In genomic region chr12:80625901-80626300, GRCh38 we compare ENCODE assay signal across 31 cellular contexts.
DNase-seq lines count a peak whose midpoint lies in the region; ATAC-seq and TF ChIP-seq lines count a peak whose summit lies in the region.
"Had no signal": no experiment of that assay in that cellular context is flagged by ENCODE, and none has a peak within 500 bp of the region (broad histone marks: within the 10 kb centered on the region; RNA-seq: fewer than 3 reads in every experiment).

No MANE protein-coding gene starts in this region.

- H2AK5ac ChIP-seq in IMR-90 (ENCODE audit: low read depth, low read length), result no peak overlapping the region

- dilution Hi-C loops in IMR-90 (cut with HindIII; ENCODE audit: low sequenced_read_pairs, unreplicated experiment), result no loop called here

- POLR2A ChIA-PET in IMR-90 (lab: Charles Lee; ENCODE audit: unreplicated experiment), result no interaction called here

- 0 out of 2 replicates have a peak overlapping the region, but pooled peaks have one; percentile 30 for H2BK120ac ChIP-seq in IMR-90 (ENCODE audit: low read depth, low read length)

- TF ChIP-seq CTCF in AG10803 (conservative IDR thresholded peaks at IDR 0.05; ENCODE audit: low read length) (no peak), IMR-90 (conservative IDR thresholded peaks at IDR 0.05; ENCODE audit: low read depth, low read length) (no peak), ascending aorta (IDR thresholded peaks at IDR 0.05) (no peak), osteocyte (IDR thresholded peaks at IDR 0.05) (no peak), BE2C (IDR thresholded peaks at IDR 0.05; ENCODE audit: low read depth, low read length) (no peak)

- no CpG with 5 or more reads among the region's 3 CpGs for WGBS in IMR-90 (ENCODE audit: extremely low coverage in 2 of 2, insufficient read length in 1 of 2), 2 experiments

- no peak overlapping the region for H3K4me3 ChIP-seq in AG10803 (ENCODE audit: low read length)
- no peak overlapping the region for H3K4me3 ChIP-seq in IMR-90 (ENCODE audit: insufficient read depth, low read depth, low read length)
- H3K4me3 ChIP-seq in ascending aorta, result no peak overlapping the region
- H3K4me3 ChIP-seq in BE2C (ENCODE audit: low read depth, low read length), result no peak overlapping the region
- H3K4me3 ChIP-seq: GM12878, GM23338, left ventricle myocardium inferior, PC-9, prostate gland, skin epidermis, transverse colon had no signal

- H2AK9ac ChIP-seq in IMR-90 (replicated peaks; ENCODE audit: low read depth, low read length, poor library complexity), result no peak overlapping the region

- H3K9me3 Mint-ChIP-seq in osteocyte (ENCODE audit: unreplicated experiment), result no peaks in the 10 kb centered on the region
- H3K9me3 Mint-ChIP-seq: GM23338 had no signal

- no peak overlapping the region for H3K4me3 Mint-ChIP-seq in osteocyte (ENCODE audit: unreplicated experiment)
- H3K4me3 Mint-ChIP-seq: activated naive CD8-positive, alpha-beta T cell treated with anti-CD3 and anti-CD28 coated beads for 36 hours; GM23338 had no signal

- H3K27me3 ChIP-seq in IMR-90 (ENCODE audit: control insufficient read depth, insufficient read depth, low read length), result no peaks in the 10 kb centered on the region
- no peaks in the 10 kb centered on the region for H3K27me3 ChIP-seq in ascending aorta
- no peaks in the 10 kb centered on the region; the same call in 1 of the 2 replicates for H3K27me3 ChIP-seq in BE2C
- H3K27me3 ChIP-seq: transverse colon had no signal

- CTCF ChIA-PET in IMR-90 (lab: Yijun Ruan, JAX), result interaction anchor here (0.6 kb wide), 1 partner anchor 789 kb away, joined by 3 read pairs; no protein-coding TSS in a partner anchor

- no peak for TF ChIP-seq POLR2A in IMR-90 (IDR thresholded peaks at IDR 0.05; ENCODE audit: low read depth, low read length)

- no peak overlapping the region for H3K4me2 ChIP-seq in IMR-90 (ENCODE audit: low read depth, low read length)
- H3K4me2 ChIP-seq: GM23338, PC-9 had no signal

- no TSS peak for BruUV-seq in IMR-90 (replicated peaks; lab: Mats Ljungman, UMichigan)

- H3K27ac Mint-ChIP-seq in osteocyte (ENCODE audit: unreplicated experiment), result peak overlapping the region; percentile 11
- H3K27ac Mint-ChIP-seq: activated naive CD8-positive, alpha-beta T cell treated with anti-CD3 and anti-CD28 coated beads for 36 hours; GM23338 had no signal

- no peak overlapping the region for H2BK15ac ChIP-seq in IMR-90 (ENCODE audit: low read depth, low read length)

- H3K36me3 ChIP-seq in IMR-90 (ENCODE audit: control insufficient read depth, insufficient read depth, low read length), result no peaks in the 10 kb centered on the region
- H3K36me3 ChIP-seq in ascending aorta, result no peaks in the 10 kb centered on the region
- H3K36me3 ChIP-seq in BE2C, result no peaks in the 10 kb centered on the region
- H3K36me3 ChIP-seq: left ventricle myocardium inferior, prostate gland, transverse colon, WERI-Rb-1 had no signal

- H3K27ac ChIP-seq in IMR-90 (ENCODE audit: insufficient read depth, low read length), result no peak overlapping the region
- peak overlapping the region; percentile 12 to 49 for H3K27ac ChIP-seq in ascending aorta
- H3K27ac ChIP-seq: PC-9, prostate gland, skin epidermis, transverse colon, WERI-Rb-1 had no signal

- H3K36me3 Mint-ChIP-seq in osteocyte (ENCODE audit: unreplicated experiment), result no peaks in the 10 kb centered on the region
- H3K36me3 Mint-ChIP-seq: activated naive CD8-positive, alpha-beta T cell treated with anti-CD3 and anti-CD28 coated beads for 36 hours had no signal

- no peak overlapping the region; the same call in 1 of the 2 replicates for H4K5ac ChIP-seq in IMR-90 (ENCODE audit: low read depth, low read length)

- H2AFZ ChIP-seq in IMR-90 (replicated peaks; ENCODE audit: low read length, poor library complexity), result no peak overlapping the region
- H2AFZ ChIP-seq: GM23338, PC-9 had no signal

- no peak overlapping the region for H2BK5ac ChIP-seq in IMR-90 (ENCODE audit: low read depth, low read length, poor library complexity, severe bottlenecking)

- peak overlapping the region; percentile 50; the same call in 1 of the 2 replicates for H3K18ac ChIP-seq in IMR-90 (ENCODE audit: low read depth, low read length)

- H3K4me1 ChIP-seq in IMR-90 (ENCODE audit: control insufficient read depth, insufficient read depth, low read length) (no peaks in the 10 kb centered on the region; the same call in 1 of the 2 replicates), ascending aorta (peaks cover 0 to 11% of the 10 kb centered on the region in 2 donors), BE2C (no peaks in the 10 kb centered on the region)
- H3K4me1 ChIP-seq: prostate gland, transverse colon had no signal

- no peak overlapping the region; the same call in 1 of the 2 replicates for H3K4ac ChIP-seq in IMR-90 (ENCODE audit: low read depth, low read length)

- no peak overlapping the region for H3K23ac ChIP-seq in IMR-90 (ENCODE audit: low read depth, low read length)

- intact Hi-C loops in IMR-90 (cut with micrococcal nuclease) (loop anchor here (10.0 kb wide), 1 partner anchor 151 kb away; no protein-coding TSS in a partner anchor), ascending aorta (cut with DNase I) (loop anchor here (2.0 to 5.0 kb wide), 2 partner anchors 73 to 151 kb away; no protein-coding TSS in a partner anchor)

- no peaks in the 10 kb centered on the region for H3K79me1 ChIP-seq in IMR-90 (ENCODE audit: low read depth in 1 of 2, low read length in 2 of 2)

- no peak for TF ChIP-seq RAD21 in IMR-90 (IDR thresholded peaks at IDR 0.05; ENCODE audit: low read length)

- DNase-seq in AG10803 (ENCODE audit: low read depth) (peak; percentile 4), IMR-90 (no peak), ascending aorta (ENCODE audit: low spot score in 2 of 2) (no peak), osteocyte (ENCODE audit: extremely low spot score, unreplicated experiment) (no peak), nucleus accumbens (lab: John Stamatoyannopoulos, UW) (no peak), BE2C (no peak)
- DNase-seq: ACHN; activated CD4-positive, alpha-beta T cell treated with anti-CD3 and anti-CD28 coated beads for 48 hours; activated CD8-positive, alpha-beta memory T cell treated with anti-CD3 and anti-CD28 coated beads for 24 hours; activated effector memory CD4-positive, alpha-beta T cell treated with anti-CD3 and anti-CD28 coated beads, Interleukin-2, amount 50 U/mL, for 16 hours; activated naive CD8-positive, alpha-beta T cell treated with anti-CD3 and anti-CD28 coated beads for 36 hours; central memory CD4-positive, alpha-beta T cell; islet precursor cell; left ventricle myocardium inferior; mesendoderm; NCI-H1092; NCI-H510A; PC-9; Right ventricle myocardium superior; stimulated activated CD8-positive, alpha-beta memory T cell treated with anti-CD3 and anti-CD28 coated beads, Interleukin-4, amount 100 ng/mL, for 48 hours; SW 1271; T-helper 9 cell; transverse colon; WERI-Rb-1 had no signal

- H4K91ac ChIP-seq in IMR-90 (ENCODE audit: insufficient read depth, low read depth, low read length), result no peak overlapping the region

- ATAC-seq in IMR-90 (ENCODE audit: low read depth) (no peak), GM21717 (IDR thresholded peaks at IDR 0.05; ENCODE audit: unreplicated experiment) (no peak), HG02840 (IDR thresholded peaks at IDR 0.05; ENCODE audit: low FRiP score, unreplicated experiment) (no peak)
- ATAC-seq: GM12878, GM23338, HepG2 had no signal

- no peaks in the 10 kb centered on the region for H4K20me1 ChIP-seq in IMR-90 (ENCODE audit: insufficient read depth, low read length)

- H3K27me3 Mint-ChIP-seq in osteocyte (ENCODE audit: unreplicated experiment), result no peaks in the 10 kb centered on the region
- H3K27me3 Mint-ChIP-seq: activated naive CD8-positive, alpha-beta T cell treated with anti-CD3 and anti-CD28 coated beads for 36 hours had no signal

- H3K56ac ChIP-seq in IMR-90 (ENCODE audit: extremely low read depth, insufficient read depth, low read length), result no peak overlapping the region

- no peak overlapping the region for H3K14ac ChIP-seq in IMR-90 (replicated peaks; ENCODE audit: low read depth, low read length)

- peaks cover 15% of the 10 kb centered on the region for H3K4me1 Mint-ChIP-seq in osteocyte (ENCODE audit: unreplicated experiment)
- H3K4me1 Mint-ChIP-seq: activated naive CD8-positive, alpha-beta T cell treated with anti-CD3 and anti-CD28 coated beads for 36 hours had no signal

- no peaks in the 10 kb centered on the region; the same call in 1 of the 2 replicates for H3K9me3 ChIP-seq in IMR-90 (ENCODE audit: control insufficient read depth, insufficient read depth, low read length)
- H3K9me3 ChIP-seq in ascending aorta, result no peaks in the 10 kb centered on the region
- no peaks in the 10 kb centered on the region for H3K9me3 ChIP-seq in BE2C
- H3K9me3 ChIP-seq: left ventricle myocardium inferior, prostate gland, transverse colon had no signal

- no peak overlapping the region for H3K9ac ChIP-seq in IMR-90 (ENCODE audit: low read depth, low read length)

- H4K8ac ChIP-seq in IMR-90 (ENCODE audit: low read depth in 2 of 2, low read length in 2 of 2), result no peak overlapping the region; a peak in 1 of 4 replicates

- H3K9me1 ChIP-seq in IMR-90 (ENCODE audit: insufficient read depth, low read length), result no peaks in the 10 kb centered on the region

- H2BK20ac ChIP-seq in IMR-90 (ENCODE audit: low read depth, low read length), result peak overlapping the region; percentile 72

- in situ Hi-C loops in IMR-90 (cut with MboI; ENCODE audit: low sequenced_read_pairs), result no loop called here

TF ChIP-seq in IMR-90, 13 proteins besides CTCF, POLR2A, EP300 and RAD21 (continues in another document):
- no peak for TF ChIP-seq MXI1 (IDR thresholded peaks at IDR 0.05; ENCODE audit: borderline replicate concordance, low read depth, low read length)
- TF ChIP-seq, protein P1, sequence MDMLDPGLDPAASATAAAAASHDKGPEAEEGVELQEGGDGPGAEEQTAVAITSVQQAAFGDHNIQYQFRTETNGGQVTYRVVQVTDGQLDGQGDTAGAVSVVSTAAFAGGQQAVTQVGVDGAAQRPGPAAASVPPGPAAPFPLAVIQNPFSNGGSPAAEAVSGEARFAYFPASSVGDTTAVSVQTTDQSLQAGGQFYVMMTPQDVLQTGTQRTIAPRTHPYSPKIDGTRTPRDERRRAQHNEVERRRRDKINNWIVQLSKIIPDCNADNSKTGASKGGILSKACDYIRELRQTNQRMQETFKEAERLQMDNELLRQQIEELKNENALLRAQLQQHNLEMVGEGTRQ (IDR thresholded peaks at IDR 0.05; ENCODE audit: low read depth, low read length), result no peak
- no peak for TF ChIP-seq BHLHE40 (IDR thresholded peaks at IDR 0.05; ENCODE audit: low read depth, low read length)
- TF ChIP-seq RFX5 (IDR thresholded peaks at IDR 0.05; ENCODE audit: low read depth, low read length), result no peak
- no peak for TF ChIP-seq CEBPB (IDR thresholded peaks at IDR 0.05; ENCODE audit: low read depth, low read length)
